19 cellular contexts compared by ENCODE assay signal in genomic region chr16:90032664-90033346, GRCh38. TPM values are rescaled to one million over a fixed set of nuclear protein-coding genes. Genes with fewer than 3 reads are reported as not detected.
A peak's percentile ranks its signal among the peaks of the same experiment; 100 is the strongest.
DNase-seq lines count a peak whose midpoint lies in the region; TF ChIP-seq lines count a peak whose summit lies in the region.
"Had no signal": no experiment of that assay in that cellular context is flagged by ENCODE, and none has a peak within 500 bp of the region (broad histone marks: within the 10 kb centered on the region; RNA-seq: fewer than 3 reads in every experiment).

No MANE protein-coding gene starts in this region.

- H3K9me3 ChIP-seq in GM23248 (ENCODE audit: low read depth) (no peaks in the 10 kb centered on the region), uterus (no peaks in the 10 kb centered on the region), stomach (no peaks in the 10 kb centered on the region)

- H3K9me3 Mint-ChIP-seq in activated naive CD8-positive, alpha-beta T cell (ENCODE audit: low read depth): no peaks in the 10 kb centered on the region
- H3K9me3 Mint-ChIP-seq: mesothelial cell of epicardium had no signal

- H3K4me3 ChIP-seq in GM23248: no peak overlapping the region
- H3K4me3 ChIP-seq in fibroblast of villous mesenchyme (ENCODE audit: low read depth, low read length): no peak overlapping the region
- no peak overlapping the region for H3K4me3 ChIP-seq in uterus
- H3K4me3 ChIP-seq in stomach: no peak overlapping the region

- H4K20me1 ChIP-seq in GM23248 (ENCODE audit: insufficient read depth): no peaks in the 10 kb centered on the region; the same call in 1 of the 2 replicates

- H3K9me2 ChIP-seq in GM23248 (ENCODE audit: insufficient read depth): no peaks in the 10 kb centered on the region

- DNase-seq in ACHN (peak; percentile 28), GM23248 (peak; percentile 55), fibroblast of villous mesenchyme (ENCODE audit: low read depth) (peak; percentile 61), NOMO-1 treated with DMSO at 0.1 percent for 48 hours (lab: John Stamatoyannopoulos, UW; ENCODE audit: unreplicated experiment) (no peak), uterus (no peak), kidney glomerular epithelial cell (lab: John Stamatoyannopoulos, UW) (no peak), stomach (no peak)
- DNase-seq: activated T-cell treated with anti-CD3 and anti-CD28 coated beads, Interleukin-2, amount 50 U/mL, for 48 hours; DMS79 treated with DMSO at 0.1 percent for 48 hours; effector memory CD4-positive, alpha-beta T cell; H7; kidney; stimulated activated naive CD8-positive, alpha-beta T cell treated with anti-CD3 and anti-CD28 coated beads, Interleukin-15, amount 100 ng/mL, for 72 hours; SW 1271 had no signal

- H3K4me2 ChIP-seq in GM23248 (ENCODE audit: unreplicated experiment): no peak overlapping the region

- H3K4me1 ChIP-seq in GM23248 (ENCODE audit: insufficient read depth) (no peaks in the 10 kb centered on the region), uterus (no peaks in the 10 kb centered on the region), stomach (no peaks in the 10 kb centered on the region)

- TF ChIP-seq CTCF in fibroblast of villous mesenchyme (IDR thresholded peaks at IDR 0.05; ENCODE audit: insufficient read depth, low read depth, low read length) (no peak), uterus (IDR thresholded peaks at IDR 0.05) (no peak), stomach (IDR thresholded peaks at IDR 0.05) (no peak)

- H3K27ac Mint-ChIP-seq in activated naive CD8-positive, alpha-beta T cell: peak overlapping the region; percentile 29
- H3K27ac Mint-ChIP-seq: mesothelial cell of epicardium had no signal

- H3K36me3 ChIP-seq in GM23248 (ENCODE audit: low read depth) (peaks cover 7% of the 10 kb centered on the region), uterus (no peaks in the 10 kb centered on the region), stomach (peaks cover 24 to 86% (median 76%) of the 10 kb centered on the region in 4 donors)

- H3K27me3 Mint-ChIP-seq in activated naive CD8-positive, alpha-beta T cell: no peaks in the 10 kb centered on the region
- H3K27me3 Mint-ChIP-seq: stimulated activated naive CD8-positive, alpha-beta T cell treated with anti-CD3 and anti-CD28 coated beads, Interleukin-15, amount 100 ng/mL, for 72 hours had no signal

- H2AFZ ChIP-seq in GM23248: no peak overlapping the region

- H3K4me3 Mint-ChIP-seq in activated naive CD8-positive, alpha-beta T cell: no peak overlapping the region
- H3K4me3 Mint-ChIP-seq: mesothelial cell of epicardium had no signal

- TF ChIP-seq POLR2A in uterus (IDR thresholded peaks at IDR 0.05): no peak
- no peak for TF ChIP-seq POLR2A in stomach (IDR thresholded peaks at IDR 0.05)

- intact Hi-C loops in uterus (cut with DNase I; ENCODE audit: low total_unique reads): no loop called here
- intact Hi-C loops in stomach (cut with DNase I; ENCODE audit: low total_unique reads): no loop called here

- no peak for TF ChIP-seq EP300 in stomach (IDR thresholded peaks at IDR 0.05)

- H3K4me1 Mint-ChIP-seq in activated naive CD8-positive, alpha-beta T cell (ENCODE audit: low read depth): no peaks in the 10 kb centered on the region
- H3K4me1 Mint-ChIP-seq: mesothelial cell of epicardium had no signal

- no peak overlapping the region for H3K9ac ChIP-seq in GM23248

- no peak overlapping the region for H3K27ac ChIP-seq in GM23248
- H3K27ac ChIP-seq in uterus: no peak overlapping the region
- H3K27ac ChIP-seq in stomach: no peak overlapping the region

- 69 to 72% methylated on average over 8 of the region's 8 CpGs for WGBS in GM23248 (ENCODE audit: low coverage in 1 of 2, low lambda C conversion rate in 2 of 2, missing lambda C conversion rate in 2 of 2), 2 experiments
- 76 to 90% (median 88%) methylated on average over 8 of the region's 8 CpGs for WGBS in stomach, 5 donors

- peaks cover 29% of the 10 kb centered on the region for H3F3A ChIP-seq in GM23248 (ENCODE audit: insufficient read depth)

- H3K27me3 ChIP-seq in GM23248 (replicated peaks; ENCODE audit: insufficient read depth) (no peaks in the 10 kb centered on the region), uterus (no peaks in the 10 kb centered on the region), stomach (no peaks in the 10 kb centered on the region)

- peaks cover 14% of the 10 kb centered on the region for H3K36me3 Mint-ChIP-seq in activated naive CD8-positive, alpha-beta T cell

- H3K79me2 ChIP-seq in GM23248 (ENCODE audit: insufficient read depth): no peaks in the 10 kb centered on the region

- in situ Hi-C loops in ACHN (cut with HindIII; ENCODE audit: low pct_ligation_motif_present, low pct_unique_long_range_greater_than_20kb, low sequenced_read_pairs) (no loop called here), GM23248 (cut with MboI) (no loop called here)

RNA-seq across cellular contexts. Expression of gene DBNDD1, which starts 13.5 kb away (rescaled TPM):
- 2.0 and 3.1 TPM in 2 replicates for total RNA-seq in GM23248 (2014; rRNA removed; shearing (Covaris generic))
- polyA plus RNA-seq in GM23248 (2016; fragmentation: Nextera tagmentation; extraction: Ambion mirVana): 1.4 and 1.6 TPM in 2 replicates
- 0.64 and 0.86 TPM in 2 replicates for total RNA-seq in fibroblast of villous mesenchyme
- total RNA-seq in uterus: 1 to 10 TPM in 2 of 4 donors, not detected in 2; 1.0 to 4.2 TPM
- 10 to 100 TPM in 2 of 5 donors, 1 to 10 TPM in 1, under 1 TPM in 1, not detected in 1; 0.73 to 37.1 (median 15.1) TPM for total RNA-seq in stomach
- 1 to 10 TPM; 5.8 to 9.9 (median 7.3) TPM for polyA plus RNA-seq in stomach

RNA-seq across cellular contexts. Expression of gene PRDM7, which starts 44.3 kb away (rescaled TPM):
- total RNA-seq in GM23248 (2014; rRNA removed; shearing (Covaris generic)): not detected in 2 replicates
- polyA plus RNA-seq in GM23248 (2016; fragmentation: Nextera tagmentation; extraction: Ambion mirVana) (not detected in 2 replicates), stomach (not detected)
- total RNA-seq in fibroblast of villous mesenchyme (not detected in 2 replicates), uterus (under 1 TPM in 1 of 4 donors, not detected in 3; 0.35 TPM), stomach (not detected)
- total RNA-seq: H7, kidney, mesothelial cell of epicardium, osteocyte, skeletal muscle tissue had no signal
- polyA plus RNA-seq: BJ had no signal

Comparison
In these comparisons a context has a peak if more than half of its experiments do, and no peak if none do; other contexts are left out.
1. DNase-seq: peak in ACHN (single experiment), GM23248 (single experiment) and fibroblast of villous mesenchyme (single experiment); none in NOMO-1 treated with DMSO at 0.1 percent for 48 hours (single experiment), uterus (0 of 2), kidney glomerular epithelial cell (single experiment) and stomach (single experiment).